ENCODE assay signal across 8 cellular contexts in the genomic region with DNA sequence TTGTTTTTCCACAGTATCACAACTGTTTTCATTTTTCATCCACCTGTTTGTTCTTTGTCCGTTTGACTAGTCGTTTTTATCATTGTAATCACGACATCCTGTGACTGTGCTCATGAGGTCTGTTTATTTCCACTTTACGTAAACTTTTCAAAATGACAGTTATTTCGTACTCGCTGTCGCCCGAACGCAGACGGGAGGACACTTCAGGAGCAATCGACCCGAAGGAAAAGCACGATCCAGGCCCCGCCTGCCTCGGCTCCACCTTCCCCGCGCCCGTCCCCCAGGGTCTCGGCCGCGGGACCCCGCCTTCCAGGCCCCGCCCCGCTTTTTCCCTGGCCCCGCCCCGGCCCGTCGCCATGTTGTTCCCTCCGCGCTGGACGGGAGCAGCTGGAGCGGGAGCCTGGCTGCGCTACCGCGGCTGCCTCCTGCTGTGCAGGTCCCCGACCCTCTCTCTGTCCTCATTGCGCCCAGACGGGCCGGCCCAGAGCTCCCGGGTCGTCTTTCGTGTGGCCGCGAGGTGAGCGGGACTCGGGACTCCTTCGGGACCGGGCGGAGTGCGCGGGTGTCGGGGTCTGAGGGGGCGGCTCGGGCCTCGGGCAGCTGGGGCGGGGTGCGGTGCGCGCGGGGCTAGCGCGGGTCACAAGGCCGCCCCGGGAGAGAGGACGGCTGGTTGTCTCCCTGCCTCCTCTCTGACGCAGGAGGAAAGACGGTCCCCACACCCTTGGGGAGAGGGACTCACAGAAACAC.
DNase-seq lines count a peak whose midpoint lies in the region; ATAC-seq and FAIRE-seq lines count a peak whose summit lies in the region.

A gene with protein sequence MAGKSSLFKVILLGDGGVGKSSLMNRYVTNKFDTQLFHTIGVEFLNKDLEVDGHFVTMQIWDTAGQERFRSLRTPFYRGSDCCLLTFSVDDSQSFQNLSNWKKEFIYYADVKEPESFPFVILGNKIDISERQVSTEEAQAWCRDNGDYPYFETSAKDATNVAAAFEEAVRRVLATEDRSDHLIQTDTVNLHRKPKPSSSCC (plus strand): TSS at position 357 of the 747 bp plus-strand sequence. CDS start 19,619 bp downstream, outside the sequence.

- FAIRE-seq in colon (lab: Jason Lieb, UNC): peak; percentile 45

- DNase-seq in AG08395 (ENCODE audit: low spot score): peak; percentile 94
- peak; percentile 61 for DNase-seq in NCI-H510A treated with DMSO at 0.1 percent for 48 hours (lab: John Stamatoyannopoulos, UW)
- peak; percentile 87 for DNase-seq in activated CD4-positive, alpha-beta T cell treated with anti-CD3 and anti-CD28 coated beads for 48 hours
- peak; percentile 91 for DNase-seq in left kidney (ENCODE audit: low read depth, low spot score)
- peak; percentile 83 to 88 for DNase-seq in stimulated activated CD4-positive, alpha-beta T cell treated with anti-CD3 and anti-CD28 coated beads, Interleukin-2, amount 100 ng/mL, for 24 hours

- ATAC-seq in GM18907 (IDR thresholded peaks at IDR 0.05; ENCODE audit: unreplicated experiment): peak; percentile 73
- ATAC-seq in HG03175 (IDR thresholded peaks at IDR 0.05; ENCODE audit: unreplicated experiment): peak; percentile 64

Comparison
In these comparisons a context has a peak if more than half of its experiments do, and no peak if none do; other contexts are left out.
1. Peak in every context shown above with its lines: DNase-seq and ATAC-seq.